In the genomic region with DNA sequence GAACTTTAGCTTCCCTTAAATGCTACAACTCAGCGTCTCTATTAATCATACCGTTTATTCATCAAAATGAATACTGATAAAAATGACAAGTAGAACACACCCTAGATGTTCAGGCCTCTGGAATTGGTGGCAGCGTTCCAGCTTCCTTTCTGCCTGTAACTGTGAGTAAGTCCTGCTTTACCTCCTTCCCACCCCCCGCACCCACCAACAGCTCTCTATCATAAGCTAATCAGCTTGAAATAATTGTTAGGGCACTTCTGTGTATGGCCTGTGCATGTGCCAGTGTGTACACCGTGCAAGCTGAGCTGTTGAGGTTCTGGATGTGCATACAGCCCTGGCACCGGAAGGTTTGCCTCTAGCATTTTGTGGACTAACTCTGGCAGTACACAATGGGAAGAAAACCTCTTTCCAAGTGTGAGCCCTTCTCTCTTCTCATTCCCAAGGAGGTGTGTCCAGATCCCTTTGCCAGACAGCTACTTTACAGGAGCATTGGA, we compare ENCODE assay signal across 8 cellular contexts. TPM values are rescaled to one million over a fixed set of nuclear protein-coding genes. Genes with fewer than 3 reads are reported as not detected.
DNase-seq lines count a peak whose midpoint lies in the region; ATAC-seq and TF ChIP-seq lines count a peak whose summit lies in the region.

No MANE protein-coding gene starts in this region.

- no peak for TF ChIP-seq CTCF in cardiac muscle cell (IDR thresholded peaks at IDR 0.05; ENCODE audit: low read depth, low read length)
- no peak for TF ChIP-seq CTCF in left lung (IDR thresholded peaks at IDR 0.05)
- no peak for TF ChIP-seq CTCF in upper lobe of left lung (IDR thresholded peaks at IDR 0.05)

- H3K4me1 ChIP-seq in cardiac muscle cell (ENCODE audit: low read depth) (no peaks in the 10 kb centered on the region), left lung (peaks cover 0 to 11% of the 10 kb centered on the region in 2 donors), upper lobe of left lung (peaks cover 0 to 24% (median 8%) of the 10 kb centered on the region in 4 donors)

- WGBS in upper lobe of left lung, 2 donors: 27 to 34% methylated on average over 5 to 6 of the region's 6 CpGs

- H3K27ac ChIP-seq in cardiac muscle cell (no peak overlapping the region), left lung (peak overlapping the region; percentile 69 to 84), upper lobe of left lung (peak overlapping the region; percentile 67 to 83 (median 78))

- no peak for TF ChIP-seq POLR2A in upper lobe of left lung (IDR thresholded peaks at IDR 0.05)

- peaks cover 23% of the 10 kb centered on the region for H3K27me3 ChIP-seq in cardiac muscle cell
- peaks cover 0 to 37% of the 10 kb centered on the region in 2 donors for H3K27me3 ChIP-seq in left lung
- no peaks in the 10 kb centered on the region for H3K27me3 ChIP-seq in upper lobe of left lung

- H3K4me3 ChIP-seq in cardiac muscle cell (peak overlapping the region; percentile 61), left lung (peak overlapping the region; percentile 55 to 60), upper lobe of left lung (peak overlapping the region in 3 of 4 donors; percentile 56 to 76 (median 65))

- peak; percentile 25 to 73 for DNase-seq in cardiac muscle cell (ENCODE audit: low read depth in 1 of 2, low spot score in 1 of 2)
- DNase-seq in cardiac septum (ENCODE audit: low spot score): no peak
- DNase-seq in astrocyte of the hippocampus (ENCODE audit: low read depth, low spot score): peak; percentile 49
- DNase-seq in left lung: peak; percentile 30 to 55
- DNase-seq in upper lobe of left lung: peak in 1 of 2 donors; percentile 60
- DNase-seq in posterior vena cava (ENCODE audit: low spot score): no peak
- DNase-seq in cortex of kidney (lab: John Stamatoyannopoulos, UW): no peak
- no peak for DNase-seq in NCI-H82 treated with DMSO at 0.1 percent for 48 hours (lab: John Stamatoyannopoulos, UW; ENCODE audit: unreplicated experiment)

- no peak for TF ChIP-seq EP300 in upper lobe of left lung (IDR thresholded peaks at IDR 0.05)

- ATAC-seq in left lung: peak; percentile 45
- peak; percentile 4 to 46 for ATAC-seq in upper lobe of left lung (ENCODE audit: low FRiP score in 2 of 2)

- no peaks in the 10 kb centered on the region for H3K9me3 ChIP-seq in cardiac muscle cell (ENCODE audit: low read depth)
- no peaks in the 10 kb centered on the region for H3K9me3 ChIP-seq in left lung
- H3K9me3 ChIP-seq in upper lobe of left lung: no peaks in the 10 kb centered on the region

- intact Hi-C loops in cardiac septum (cut with DNase I) (no loop called here), left lung (cut with DNase I) (no loop called here), posterior vena cava (cut with DNase I) (no loop called here)

- H3K36me3 ChIP-seq in cardiac muscle cell (no peaks in the 10 kb centered on the region), left lung (no peaks in the 10 kb centered on the region), upper lobe of left lung (no peaks in the 10 kb centered on the region)

RNA-seq across cellular contexts. Expression of a gene that starts 1.0 kb away (rescaled TPM):
- total RNA-seq in cardiac muscle cell (8.7 and 12.9 TPM in 2 replicates), cardiac septum (2.3 TPM), left lung (10 to 100 TPM; 34.2 to 48.7 TPM), upper lobe of left lung (10 to 100 TPM; 19.9 to 44.1 (median 29.8) TPM), posterior vena cava (10 to 100 TPM; 10.2 to 15.1 TPM)
- polyA plus RNA-seq in cardiac muscle cell: 2.4 and 3.7 TPM in 2 replicates

Comparison
In these comparisons a context has a peak if more than half of its experiments do, and no peak if none do; other contexts are left out.
1. DNase-seq: peak in cardiac muscle cell (2 of 2), astrocyte of the hippocampus (single experiment) and left lung (2 of 2); none in cardiac septum (single experiment), posterior vena cava (single experiment), cortex of kidney (single experiment) and NCI-H82 treated with DMSO at 0.1 percent for 48 hours (single experiment).
2. Peak in every context shown above with its lines, with median percentiles within 50 percentile points of each other: H3K4me3 ChIP-seq.